ENCODE assay signal across 8 cellular contexts in genomic region chr22:50304528-50305392, GRCh38. TPM values are rescaled to one million over a fixed set of nuclear protein-coding genes. Genes with fewer than 3 reads are reported as not detected.
DNase-seq lines count a peak whose midpoint lies in the region; ATAC-seq and TF ChIP-seq lines count a peak whose summit lies in the region.

No MANE protein-coding gene starts in this region.

- CTCF ChIA-PET in CD8-positive, alpha-beta T cell (lab: Charles Lee) = interaction anchor here (1.5 kb wide), 1 partner anchor 64 kb away, joined by 3 read pairs; no protein-coding TSS in a partner anchor

- peak overlapping the region; percentile 96 to 100 (median 99) for H3K4me2 ChIP-seq in BLaER1 treated with 17β-estradiol and CSF1 and Interleukin-3, amounts not matched to agents 10 nM and 100 nM

- intact Hi-C loops in dendritic cell treated with granulocyte-macrophage colony-stimulating factor and Interleukin-4, amounts not matched to agents 40 ng/mL and 50 ng/mL, for 4 days (cut with micrococcal nuclease) = loop anchor here (5.0 kb wide), 2 partner anchors 32 to 38 kb away; partner anchors contain the start of genes MAPK11 and PPP6R2
- intact Hi-C loops in CD8-positive, alpha-beta T cell (cut with DNase I, micrococcal nuclease) = no loop called here

- POLR2A ChIA-PET in CD8-positive, alpha-beta T cell (lab: Charles Lee) = no interaction called here

- no peak for TF ChIP-seq CTCF in nephron progenitor cell (IDR thresholded peaks at IDR 0.05)
- TF ChIP-seq CTCF in CD8-positive, alpha-beta T cell (IDR thresholded peaks at IDR 0.05) = no peak

- peak overlapping the region; percentile 77 for H3K4me3 Mint-ChIP-seq in dendritic cell treated with granulocyte-macrophage colony-stimulating factor and Interleukin-4, amounts not matched to agents 40 ng/mL and 50 ng/mL, for 4 days
- H3K4me3 Mint-ChIP-seq in nephron progenitor cell = peak overlapping the region; percentile 89
- H3K4me3 Mint-ChIP-seq in CD8-positive, alpha-beta T cell = no peak overlapping the region

- peak overlapping the region; percentile 80 to 100 (median 97) for H3K4me3 ChIP-seq in BLaER1 treated with 17β-estradiol and CSF1 and Interleukin-3, amounts not matched to agents 10 nM and 100 nM
- no peak overlapping the region for H3K4me3 ChIP-seq in CD8-positive, alpha-beta T cell (ENCODE audit: low read depth, low read length)

- H3K36me3 Mint-ChIP-seq in dendritic cell treated with granulocyte-macrophage colony-stimulating factor and Interleukin-4, amounts not matched to agents 40 ng/mL and 50 ng/mL, for 4 days (ENCODE audit: low read depth) = peaks cover 58% of the 10 kb centered on the region
- H3K36me3 Mint-ChIP-seq in nephron progenitor cell (ENCODE audit: low read depth) = no peaks in the 10 kb centered on the region
- H3K36me3 Mint-ChIP-seq in CD8-positive, alpha-beta T cell = no peaks in the 10 kb centered on the region

- peak overlapping the region; percentile 89 for H3K27ac Mint-ChIP-seq in dendritic cell treated with granulocyte-macrophage colony-stimulating factor and Interleukin-4, amounts not matched to agents 40 ng/mL and 50 ng/mL, for 4 days
- no peak overlapping the region for H3K27ac Mint-ChIP-seq in nephron progenitor cell
- no peak overlapping the region for H3K27ac Mint-ChIP-seq in CD8-positive, alpha-beta T cell

- peaks cover 71% of the 10 kb centered on the region for H3K4me1 Mint-ChIP-seq in dendritic cell treated with granulocyte-macrophage colony-stimulating factor and Interleukin-4, amounts not matched to agents 40 ng/mL and 50 ng/mL, for 4 days (ENCODE audit: low read depth)
- peaks cover 60% of the 10 kb centered on the region for H3K4me1 Mint-ChIP-seq in nephron progenitor cell
- H3K4me1 Mint-ChIP-seq in CD8-positive, alpha-beta T cell (ENCODE audit: low read depth) = peaks cover 7% of the 10 kb centered on the region

- no peaks in the 10 kb centered on the region for H3K9me3 Mint-ChIP-seq in dendritic cell treated with granulocyte-macrophage colony-stimulating factor and Interleukin-4, amounts not matched to agents 40 ng/mL and 50 ng/mL, for 4 days
- no peaks in the 10 kb centered on the region for H3K9me3 Mint-ChIP-seq in nephron progenitor cell
- H3K9me3 Mint-ChIP-seq in CD8-positive, alpha-beta T cell = no peaks in the 10 kb centered on the region

- no peaks in the 10 kb centered on the region for H3K27me3 ChIP-seq in BLaER1 treated with 17β-estradiol and CSF1 and Interleukin-3, amounts not matched to agents 10 nM and 100 nM
- H3K27me3 ChIP-seq in CD8-positive, alpha-beta T cell (ENCODE audit: insufficient read depth, low read length) = peaks cover 3% of the 10 kb centered on the region

- peaks cover 76 to 85% (median 83%) of the 10 kb centered on the region in 10 experiments for H3K4me1 ChIP-seq in BLaER1 treated with 17β-estradiol and CSF1 and Interleukin-3, amounts not matched to agents 10 nM and 100 nM
- peaks cover 11% of the 10 kb centered on the region for H3K4me1 ChIP-seq in CD8-positive, alpha-beta T cell (ENCODE audit: insufficient read depth, low read length)

- peak; percentile 86 for DNase-seq in NCI-H2171 treated with DMSO at 0.1 percent for 48 hours (lab: John Stamatoyannopoulos, UW)
- no peak for DNase-seq in nephron progenitor cell
- no peak for DNase-seq in CD8-positive, alpha-beta T cell
- DNase-seq in NCI-H187 (lab: John Stamatoyannopoulos, UW) = no peak

- no peaks in the 10 kb centered on the region for H3K9me3 ChIP-seq in BLaER1 treated with 17β-estradiol and CSF1 and Interleukin-3, amounts not matched to agents 10 nM and 100 nM (replicated peaks in 1 of 11)
- H3K9me3 ChIP-seq in CD8-positive, alpha-beta T cell (ENCODE audit: low read length) = no peaks in the 10 kb centered on the region

- no peak for ATAC-seq in CD8-positive, alpha-beta T cell
- ATAC-seq in HG03097 (IDR thresholded peaks at IDR 0.05; ENCODE audit: low FRiP score, unreplicated experiment) = no peak
- ATAC-seq in activated CD4-positive, CD25-positive, alpha-beta regulatory T cell treated with anti-CD3 and anti-CD28 coated beads, Interleukin-2, amount 50 U/mL, for 24 hours = no peak

- H4K20me1 ChIP-seq in BLaER1 treated with 17β-estradiol and CSF1 and Interleukin-3, amounts not matched to agents 10 nM and 100 nM = peaks cover 46 to 77% (median 62%) of the 10 kb centered on the region in 11 experiments

- H3K36me3 ChIP-seq in BLaER1 treated with 17β-estradiol and CSF1 and Interleukin-3, amounts not matched to agents 10 nM and 100 nM = peaks cover 0 to 15% (median 0%) of the 10 kb centered on the region in 11 experiments; a peak in 2 of 22 replicates
- no peaks in the 10 kb centered on the region for H3K36me3 ChIP-seq in CD8-positive, alpha-beta T cell (ENCODE audit: insufficient read depth, low read length)

- H3K27ac ChIP-seq in BLaER1 treated with 17β-estradiol and CSF1 and Interleukin-3, amounts not matched to agents 10 nM and 100 nM = peak overlapping the region; percentile 89 to 98 (median 93)
- no peak overlapping the region for H3K27ac ChIP-seq in CD8-positive, alpha-beta T cell (ENCODE audit: low read depth, low read length)

- H3K27me3 Mint-ChIP-seq in dendritic cell treated with granulocyte-macrophage colony-stimulating factor and Interleukin-4, amounts not matched to agents 40 ng/mL and 50 ng/mL, for 4 days = no peaks in the 10 kb centered on the region
- no peaks in the 10 kb centered on the region for H3K27me3 Mint-ChIP-seq in nephron progenitor cell (ENCODE audit: low read depth, poor library complexity)
- H3K27me3 Mint-ChIP-seq in CD8-positive, alpha-beta T cell (ENCODE audit: low read depth) = peaks cover 14% of the 10 kb centered on the region

- H3K9ac ChIP-seq in BLaER1 treated with 17β-estradiol and CSF1 and Interleukin-3, amounts not matched to agents 10 nM and 100 nM = peak overlapping the region; percentile 92 to 98 (median 96)

RNA-seq across cellular contexts. Expression of gene PLXNB2, which starts 2.7 kb away (rescaled TPM):
- 1 to 10 TPM; 6.3 to 8.1 TPM for total RNA-seq in CD8-positive, alpha-beta T cell

RNA-seq across cellular contexts. Expression of gene DENND6B, which starts 22.1 kb away (rescaled TPM):
- 1 to 10 TPM; 3.0 to 3.1 TPM for total RNA-seq in CD8-positive, alpha-beta T cell

RNA-seq across cellular contexts. Expression of gene MAPK11, which starts 34.6 kb away (rescaled TPM):
- 1 to 10 TPM; 1.9 to 2.1 TPM for total RNA-seq in CD8-positive, alpha-beta T cell

RNA-seq across cellular contexts. Expression of gene PPP6R2, which starts 38.4 kb away (rescaled TPM):
- total RNA-seq in CD8-positive, alpha-beta T cell = 10 to 100 TPM; 46.2 to 46.5 TPM

RNA-seq across cellular contexts. Expression of gene MAPK12, which starts 43.3 kb away (rescaled TPM):
- 1 to 10 TPM; 1.1 to 1.5 TPM for total RNA-seq in CD8-positive, alpha-beta T cell
